ENCODE assay signal across 10 cellular contexts in the genomic region with DNA sequence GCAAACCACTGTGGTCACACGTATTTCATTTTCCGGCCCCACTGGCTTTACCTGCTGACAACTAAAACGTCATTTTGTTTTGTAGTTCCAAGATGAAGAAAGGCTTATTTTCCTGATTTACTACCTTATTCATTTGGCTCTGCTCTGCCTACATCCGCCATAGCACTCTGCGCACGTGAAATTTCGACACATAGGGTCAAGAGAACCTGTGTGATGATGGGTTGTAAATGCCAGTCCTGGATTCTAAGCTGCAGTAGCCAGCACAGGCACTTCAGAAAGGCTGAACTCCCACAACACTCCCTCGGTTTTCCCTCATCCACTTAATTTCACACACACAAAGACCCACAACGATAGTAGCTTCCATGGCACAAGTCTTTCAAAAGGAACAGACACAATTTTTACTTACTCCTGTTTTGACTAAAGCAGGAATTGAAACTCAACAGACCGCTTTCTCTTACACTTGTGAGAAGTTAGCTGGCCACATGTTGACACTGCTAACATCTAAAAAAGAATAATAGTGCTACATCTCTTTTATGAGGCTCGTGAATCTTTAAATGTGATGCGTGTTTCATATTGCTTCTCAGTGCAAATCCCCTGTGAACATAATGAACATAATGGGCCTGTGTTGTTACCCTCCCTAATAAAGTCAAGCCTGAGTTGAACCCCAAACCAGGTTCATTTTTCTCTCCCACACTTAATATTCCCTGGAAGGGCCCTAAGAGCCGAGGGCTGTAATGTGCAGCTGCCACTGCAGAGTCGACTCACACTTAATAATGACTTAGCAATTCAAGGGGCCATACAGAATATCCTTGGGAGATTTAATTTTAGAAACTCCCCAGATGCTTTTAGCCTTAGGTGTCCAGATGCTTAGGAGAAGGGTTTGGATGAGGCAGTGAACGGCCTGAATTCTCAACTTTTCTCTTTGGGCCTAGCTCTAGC. TPM values are rescaled to one million over a fixed set of nuclear protein-coding genes. Genes with fewer than 3 reads are reported as not detected.
A peak's percentile ranks its signal among the peaks of the same experiment; 100 is the strongest.
DNase-seq lines count a peak whose midpoint lies in the region; ATAC-seq, FAIRE-seq and TF ChIP-seq lines count a peak whose summit lies in the region.
"Had no signal": no experiment of that assay in that cellular context is flagged by ENCODE, and none has a peak within 500 bp of the region (broad histone marks: within the 10 kb centered on the region; RNA-seq: fewer than 3 reads in every experiment).

No MANE protein-coding gene starts in this region.

- SMC1A ChIA-PET in GM12878 (lab: Charles Lee; ENCODE audit: uncharacterized antibody, unreplicated experiment), result no interaction called here

- H3K79me2 ChIP-seq in Karpas-422 (ENCODE audit: low read length) (peaks cover 32% of the 10 kb centered on the region), GM12878 (ENCODE audit: control insufficient read depth, insufficient read depth, low read length) (no peaks in the 10 kb centered on the region), hepatocyte (no peaks in the 10 kb centered on the region)

- ATAC-seq in GM12878 (peak; percentile 39), psoas muscle (peak; percentile 12 to 51 (median 29))

- BruUV-seq in GM12878 (replicated peaks; lab: Mats Ljungman, UMichigan), result no TSS peak

- CTCF ChIA-PET in GM12878 (lab: Yijun Ruan, JAX), result interaction anchor here (0.6 kb wide), 1 partner anchor 1368 kb away, joined by 3 read pairs; no protein-coding TSS in a partner anchor

- no peak for TF ChIP-seq CTCF in GM12875 (IDR thresholded peaks at IDR 0.05; ENCODE audit: borderline replicate concordance, insufficient read depth, low read depth, low read length)
- TF ChIP-seq CTCF in GM12878 (IDR thresholded peaks at IDR 0.05 in 2 of 3, conservative IDR thresholded peaks at IDR 0.05 in 1 of 3; ENCODE audit: control insufficient read depth in 2 of 3, extremely low read depth in 1 of 3, insufficient read depth in 1 of 3, low read depth in 3 of 3, low read length in 3 of 3), result no peak
- TF ChIP-seq CTCF in psoas muscle (IDR thresholded peaks at IDR 0.05), result no peak
- no peak for TF ChIP-seq CTCF in hepatocyte (IDR thresholded peaks at IDR 0.05; ENCODE audit: poor library complexity)
- TF ChIP-seq CTCF in ovary (IDR thresholded peaks at IDR 0.05), result no peak

- in situ Hi-C loops in GM12878 (cut with MboI), result no loop called here

- H3K36me3 ChIP-seq in Karpas-422 (ENCODE audit: insufficient read depth, low read length) (peaks cover 7% of the 10 kb centered on the region; the same call in 1 of the 2 replicates), GM12878 (ENCODE audit: control insufficient read depth in 2 of 2, insufficient read depth in 2 of 2, low read length in 1 of 2) (no peaks in the 10 kb centered on the region), psoas muscle (ENCODE audit: insufficient read depth in 1 of 2, low read depth in 1 of 2) (peaks cover 0 to 16% of the 10 kb centered on the region in 2 donors), hepatocyte (replicated peaks; ENCODE audit: insufficient read depth, low read depth) (no peaks in the 10 kb centered on the region), ovary (no peaks in the 10 kb centered on the region)

- 20% methylated on average over 15 of the region's 15 CpGs for WGBS in GM12878 (ENCODE audit: insufficient coverage, insufficient replicate concordance, low lambda C conversion rate, missing lambda C conversion rate)
- 74 to 79% (median 77%) methylated on average over 15 of the region's 15 CpGs for WGBS in psoas muscle, 3 donors
- WGBS in hepatocyte (ENCODE audit: low lambda C conversion rate, missing lambda C conversion rate), result 86% methylated on average over 15 of the region's 15 CpGs
- 88 to 94% (median 93%) methylated on average over 15 of the region's 15 CpGs for whole genome bisulfite sequencing in ovary, 3 donors

- TF ChIP-seq RAD21 in GM12878 (IDR thresholded peaks at IDR 0.05; ENCODE audit: insufficient read depth, low read depth, low read length), result 0 out of 2 replicates have a peak, but pooled peaks have one; percentile 3

- H3K4me3 ChIP-seq in GM12875 (ENCODE audit: low read depth, low read length) (peak overlapping the region; percentile 31), Karpas-422 (ENCODE audit: low read length) (peak overlapping the region; percentile 69; the same call in 1 of the 2 replicates), GM12878 (no peak overlapping the region), psoas muscle (peak overlapping the region; percentile 41), hepatocyte (no peak overlapping the region), ovary (no peak overlapping the region)

- H3K9me2 ChIP-seq in Karpas-422 (replicated peaks; ENCODE audit: insufficient read depth, low read length) (no peaks in the 10 kb centered on the region), hepatocyte (replicated peaks; ENCODE audit: insufficient read depth) (no peaks in the 10 kb centered on the region)

- DNase-seq in Karpas-422 (peak; percentile 49), GM12878 (ENCODE audit: low read depth, low spot score) (no peak), psoas muscle (no peak), amniotic stem cell (lab: John Stamatoyannopoulos, UW) (no peak), hepatocyte (ENCODE audit: low spot score) (no peak), NCI-H82 treated with DMSO at 0.1 percent for 48 hours (lab: John Stamatoyannopoulos, UW; ENCODE audit: unreplicated experiment) (no peak), ovary (no peak)
- DNase-seq: NCI-H1417 treated with DMSO at 0.1 percent for 48 hours had no signal

- H3K9me3 ChIP-seq in Karpas-422 (ENCODE audit: low read length) (no peaks in the 10 kb centered on the region), GM12878 (replicated peaks; ENCODE audit: control insufficient read depth, insufficient read depth, low read length) (no peaks in the 10 kb centered on the region), psoas muscle (no peaks in the 10 kb centered on the region), hepatocyte (ENCODE audit: low read depth) (no peaks in the 10 kb centered on the region), ovary (no peaks in the 10 kb centered on the region)

- H2AFZ ChIP-seq in Karpas-422 (ENCODE audit: low read length), result peak overlapping the region; percentile 62
- H2AFZ ChIP-seq in GM12878 (ENCODE audit: control insufficient read depth, low read depth, low read length), result no peak overlapping the region
- no peak overlapping the region for H2AFZ ChIP-seq in hepatocyte

- peak; percentile 62 to 80; a peak in 2 of 4 replicates for TF ChIP-seq EP300 in GM12878 (IDR thresholded peaks at IDR 0.05; ENCODE audit: borderline replicate concordance in 1 of 2, control insufficient read depth in 1 of 2, low read depth in 2 of 2, low read length in 2 of 2)
- no peak for TF ChIP-seq EP300 in ovary (IDR thresholded peaks at IDR 0.05)

- H3K27me3 ChIP-seq in Karpas-422 (ENCODE audit: low read length), result no peaks in the 10 kb centered on the region
- H3K27me3 ChIP-seq in GM12878 (replicated peaks in 1 of 2; ENCODE audit: control insufficient read depth in 2 of 2, insufficient read depth in 2 of 2, low read length in 1 of 2), result peaks cover 0 to 1% of the 10 kb centered on the region in 2 experiments; a peak in 1 of 4 replicates
- H3K27me3 ChIP-seq in psoas muscle (ENCODE audit: insufficient read depth in 3 of 3, low read length in 2 of 3), result no peaks in the 10 kb centered on the region
- no peaks in the 10 kb centered on the region for H3K27me3 ChIP-seq in hepatocyte
- H3K27me3 ChIP-seq in ovary, result no peaks in the 10 kb centered on the region

- H3K9ac ChIP-seq in Karpas-422 (ENCODE audit: low read length) (peak overlapping the region; percentile 74), GM12878 (ENCODE audit: control insufficient read depth, insufficient read depth, low read length) (no peak overlapping the region)

- H3K4me1 ChIP-seq in Karpas-422 (ENCODE audit: low read length) (peaks cover 71% of the 10 kb centered on the region), GM12878 (ENCODE audit: control insufficient read depth, insufficient read depth, low read length) (peaks cover 49% of the 10 kb centered on the region), psoas muscle (peaks cover 44% of the 10 kb centered on the region), hepatocyte (ENCODE audit: insufficient read depth) (peaks cover 30% of the 10 kb centered on the region), ovary (ENCODE audit: insufficient read depth) (peaks cover 1% of the 10 kb centered on the region)

- TF ChIP-seq POLR2A in GM12878 (IDR thresholded peaks at IDR 0.05; ENCODE audit: low read depth, low read length) (no peak), ovary (IDR thresholded peaks at IDR 0.05) (no peak)

- H4K20me1 ChIP-seq in Karpas-422 (ENCODE audit: insufficient read depth, low read depth, low read length) (0 out of 2 replicates have a peak, but pooled peaks cover 3% of the 10 kb centered on the region), GM12878 (ENCODE audit: control insufficient read depth, insufficient read depth) (no peaks in the 10 kb centered on the region), hepatocyte (ENCODE audit: insufficient read depth, poor library complexity, severe bottlenecking) (no peaks in the 10 kb centered on the region)

- intact Hi-C loops in GM12878 (cut with micrococcal nuclease; ENCODE audit: unreplicated experiment) (loop anchor here (10.0 kb wide), 1 partner anchor 344 kb away; no protein-coding TSS in a partner anchor), psoas muscle (cut with DNase I) (loop anchor here (1.0 to 10.0 kb wide), 7 partner anchors 142 to 350 kb away; no protein-coding TSS in a partner anchor), ovary (cut with DNase I) (no loop called here)

- H3K4me2 ChIP-seq in Karpas-422 (ENCODE audit: low read depth, low read length, poor library complexity, severe bottlenecking) (peak overlapping the region; percentile 89), GM12878 (ENCODE audit: control insufficient read depth, insufficient read depth) (peak overlapping the region; percentile 88), hepatocyte (no peak overlapping the region)

- FAIRE-seq in GM12878 (lab: Jason Lieb, UNC), result no peak
- FAIRE-seq: kidney had no signal

- RAD21 ChIA-PET in GM12878 (lab: Charles Lee; ENCODE audit: unreplicated experiment), result interaction anchor here (1.0 kb wide), 1 partner anchor 243 kb away, joined by 3 read pairs; no protein-coding TSS in a partner anchor

- POLR2A ChIA-PET in GM12878 (lab: Charles Lee), result no interaction called here

- H3K27ac ChIP-seq in Karpas-422 (ENCODE audit: low read length) (peak overlapping the region; percentile 87), GM12878 (ENCODE audit: control insufficient read depth, insufficient read depth) (peak overlapping the region; percentile 23), psoas muscle (peak overlapping the region; percentile 96), hepatocyte (no peak overlapping the region), ovary (no peak overlapping the region)

RNA-seq across cellular contexts. Expression of gene RUNX1, which starts 1.5 kb away (rescaled TPM):
- total RNA-seq in Karpas-422 (2014; rRNA removed; shearing (Covaris generic); ENCODE audit: low replicate concordance), result 19.2 and 20.5 TPM in 2 replicates
- total RNA-seq in GM12878 (2013; cell fraction: nucleolus; rRNA removed), result 8.4 and 9.3 TPM in 2 replicates
- total RNA-seq in GM12878 (2014; rRNA removed) (5.3 and 5.6 TPM in 2 replicates), GM12878 (2014; rRNA removed; fragmentation: Illumina TruSeq; extraction: Trizol) (3.8 and 3.9 TPM in 2 replicates), GM12878 (2021) (13.3 and 15.2 TPM in 2 replicates), psoas muscle (100 to 1,000 TPM in 1 of 4 donors, 10 to 100 TPM in 3; 30.1 to 230 (median 55.7) TPM), hepatocyte (10.9 and 16.7 TPM in 2 replicates), ovary (10 to 100 TPM in 6 of 7 donors, 1 to 10 TPM in 1; 6.9 to 27.4 (median 17.8) TPM)
- 3.5 TPM for polyA plus RNA-seq in GM12878 (2011; ENCODE audit: low read depth)
- polyA plus RNA-seq in GM12878 (2011; rRNA removed) (0.55 and 0.98 TPM in 2 replicates), GM12878 (2014; fragmentation: Illumina TruSeq; extraction: Trizol) (6.2 and 7.6 TPM in 2 replicates), GM12878 (2014; fragmentation: Nextera tagmentation; extraction: Ambion mirVana) (1 to 10 TPM in 1 of 2 experiments, under 1 TPM in 1; 0.90 to 1.4 TPM), GM12878 (2014; rRNA removed) (6.1 and 7.1 TPM in 2 replicates), GM12878 (2016; fragmentation: Nextera tagmentation; extraction: Ambion mirVana) (1 to 10 TPM; 3.3 to 4.3 TPM), psoas muscle (10 to 100 TPM in 2 of 3 donors, 1 to 10 TPM in 1; 8.7 to 19.2 (median 13.5) TPM), hepatocyte (8.5 and 14.4 TPM in 2 replicates), ovary (10 to 100 TPM in 1 of 2 donors, 1 to 10 TPM in 1; 6.0 to 24.6 TPM)
- 0.42 and 0.67 TPM in 2 replicates for polyA plus RNA-seq in GM12878 (2011; cell fraction: cytosol; rRNA removed)
- 1.9 and 2.6 TPM in 2 replicates for polyA plus RNA-seq in GM12878 (2011; cell fraction: nucleus; rRNA removed)
- 6.0 and 6.7 TPM in 2 replicates for polyA plus RNA-seq in GM12878 (2012)
- 1.2 and 1.7 TPM in 2 replicates for polyA minus RNA-seq in GM12878 (2011; rRNA and poly(A)+ RNA removed)
- 0.53 and 1.1 TPM in 2 replicates for polyA minus RNA-seq in GM12878 (2011; cell fraction: cytosol; rRNA and poly(A)+ RNA removed)
- 3.4 and 6.2 TPM in 2 replicates for polyA minus RNA-seq in GM12878 (2011; cell fraction: nucleus; rRNA and poly(A)+ RNA removed)

Comparison
In these comparisons a context has a peak if more than half of its experiments do, and no peak if none do; other contexts are left out.
1. H3K4me3 ChIP-seq: peak in GM12875 (single experiment), Karpas-422 (single experiment) and psoas muscle (single experiment); none in GM12878 (single experiment), hepatocyte (single experiment) and ovary (single experiment).
2. H3K27ac ChIP-seq: peak in Karpas-422 (single experiment), GM12878 (single experiment) and psoas muscle (single experiment); none in hepatocyte (single experiment) and ovary (0 of 2).
3. intact Hi-C loops: an anchor here in GM12878 (10.0 kb wide) and psoas muscle (1.0 to 10.0 kb wide); none called in ovary.